ENCODE assay signal across 23 cellular contexts in genomic region chr6:170206317-170206621, GRCh38.
DNase-seq lines count a peak whose midpoint lies in the region; ATAC-seq, FAIRE-seq and TF ChIP-seq lines count a peak whose summit lies in the region.
"Had no signal": no experiment of that assay in that cellular context is flagged by ENCODE, and none has a peak within 500 bp of the region (broad histone marks: within the 10 kb centered on the region; RNA-seq: fewer than 3 reads in every experiment).

No MANE protein-coding gene starts in this region.

- H3K79me2 ChIP-seq in H1 (ENCODE audit: control insufficient read depth in 1 of 2, insufficient read depth in 2 of 2, low read length in 2 of 2), result no peaks in the 10 kb centered on the region
- H3K79me2 ChIP-seq in osteoblast (ENCODE audit: insufficient read depth, low read length), result no peaks in the 10 kb centered on the region

- H4K20me1 ChIP-seq in IMR-90 (ENCODE audit: insufficient read depth, low read length) (no peaks in the 10 kb centered on the region), H1 (replicated peaks in 1 of 2; ENCODE audit: control insufficient read depth in 1 of 2, insufficient read depth in 2 of 2, low read length in 2 of 2) (peaks cover 0 to 5% of the 10 kb centered on the region in 2 experiments), osteoblast (ENCODE audit: insufficient read depth, low read length) (no peaks in the 10 kb centered on the region)
- H4K20me1 ChIP-seq: BLaER1 had no signal

- H3K14ac ChIP-seq in IMR-90 (replicated peaks; ENCODE audit: low read depth, low read length) (no peak overlapping the region), H1 (ENCODE audit: insufficient read length) (no peak overlapping the region)

- H3K79me1 ChIP-seq in IMR-90 (ENCODE audit: low read depth in 1 of 2, low read length in 2 of 2) (no peaks in the 10 kb centered on the region), H1 (ENCODE audit: low read depth, low read length) (no peaks in the 10 kb centered on the region; the same call in 1 of the 2 replicates)

- no peak overlapping the region for H3K4me2 ChIP-seq in IMR-90 (ENCODE audit: low read depth, low read length)
- H3K4me2 ChIP-seq in H1 (ENCODE audit: insufficient read depth in 1 of 2, low read depth in 2 of 2, low read length in 2 of 2), result no peak overlapping the region
- no peak overlapping the region for H3K4me2 ChIP-seq in osteoblast (ENCODE audit: insufficient read depth, low read length)
- H3K4me2 ChIP-seq: BLaER1 had no signal

- H3K4ac ChIP-seq in IMR-90 (ENCODE audit: low read depth, low read length), result no peak overlapping the region
- H3K4ac ChIP-seq in H1 (replicated peaks; ENCODE audit: insufficient read length, low read depth, low read length), result peak overlapping the region; percentile 6

- no peak overlapping the region for H3K9ac ChIP-seq in IMR-90 (ENCODE audit: low read depth, low read length)
- no peak overlapping the region for H3K9ac ChIP-seq in H1 (replicated peaks in 1 of 4; ENCODE audit: extremely low read depth in 1 of 4, low read depth in 3 of 4, low read length in 3 of 4)
- H3K9ac ChIP-seq: BLaER1 had no signal

- H4K91ac ChIP-seq in IMR-90 (ENCODE audit: insufficient read depth, low read depth, low read length), result no peak overlapping the region
- H4K91ac ChIP-seq in H1 (replicated peaks; ENCODE audit: insufficient read length, low read length), result peak overlapping the region; percentile 84

- H4K8ac ChIP-seq in IMR-90 (ENCODE audit: low read depth in 2 of 2, low read length in 2 of 2), result no peak overlapping the region
- no peak overlapping the region for H4K8ac ChIP-seq in H1 (ENCODE audit: extremely low read depth, insufficient read depth, low read length)

- H4K5ac ChIP-seq in IMR-90 (ENCODE audit: low read depth, low read length), result no peak overlapping the region
- H4K5ac ChIP-seq in H1 (ENCODE audit: insufficient read length, low read depth, low read length), result no peak overlapping the region

- no peak overlapping the region for H2BK5ac ChIP-seq in IMR-90 (ENCODE audit: low read depth, low read length, poor library complexity, severe bottlenecking)
- no peak overlapping the region; the same call in 1 of the 2 replicates for H2BK5ac ChIP-seq in H1 (ENCODE audit: low read depth, low read length)

- no peaks in the 10 kb centered on the region for H3K9me3 ChIP-seq in HEK293 (ENCODE audit: control insufficient read depth, insufficient read depth, low read depth, low read length)
- peaks cover 34% of the 10 kb centered on the region for H3K9me3 ChIP-seq in IMR-90 (ENCODE audit: control insufficient read depth, insufficient read depth, low read length)
- peaks cover 0 to 6% of the 10 kb centered on the region in 2 experiments; a peak in 1 of 4 replicates for H3K9me3 ChIP-seq in H1 (ENCODE audit: insufficient read depth in 2 of 2, low read depth in 1 of 2, low read length in 1 of 2)
- no peaks in the 10 kb centered on the region for H3K9me3 ChIP-seq in osteoblast (ENCODE audit: low read depth, low read length)
- H3K9me3 ChIP-seq: tibial artery had no signal

- H3K27me3 ChIP-seq in IMR-90 (ENCODE audit: control insufficient read depth, insufficient read depth, low read length) (no peaks in the 10 kb centered on the region), H1 (replicated peaks in 1 of 4; ENCODE audit: control insufficient read depth in 3 of 4, extremely low read depth in 1 of 4, insufficient read depth in 3 of 4, low read length in 3 of 4) (no peaks in the 10 kb centered on the region; a peak in 1 of 7 replicates), osteoblast (ENCODE audit: insufficient read depth, low read length) (no peaks in the 10 kb centered on the region)
- H3K27me3 ChIP-seq: BLaER1 had no signal

- H3K27ac ChIP-seq in HEK293 (ENCODE audit: extremely low read depth, low read depth, low read length), result no peak overlapping the region
- H3K27ac ChIP-seq in IMR-90 (ENCODE audit: insufficient read depth, low read length), result no peak overlapping the region
- no peak overlapping the region for H3K27ac ChIP-seq in H1 (ENCODE audit: low read depth, low read length)
- no peak overlapping the region for H3K27ac ChIP-seq in osteoblast (ENCODE audit: low read depth, low read length)
- H3K27ac ChIP-seq: BLaER1, tibial artery had no signal

- no peak overlapping the region for H2AK9ac ChIP-seq in IMR-90 (replicated peaks; ENCODE audit: low read depth, low read length, poor library complexity)

- H3K9me1 ChIP-seq in IMR-90 (ENCODE audit: insufficient read depth, low read length), result no peaks in the 10 kb centered on the region

- H3K23me2 ChIP-seq in H1 (ENCODE audit: low read depth, low read length), result no peaks in the 10 kb centered on the region; the same call in 1 of the 2 replicates

- TF ChIP-seq CTCF in HEK293 (tag by site-specific recombination; IDR thresholded peaks at IDR 0.05) (no peak), IMR-90 (conservative IDR thresholded peaks at IDR 0.05; ENCODE audit: low read depth, low read length) (no peak), H1 (IDR thresholded peaks at IDR 0.05; ENCODE audit: control extremely low read depth in 1 of 3, insufficient read depth in 1 of 3, low read depth in 1 of 3, low read length in 3 of 3) (no peak), osteoblast (IDR thresholded peaks at IDR 0.05; ENCODE audit: extremely low read depth, low read depth, low read length) (no peak)

- H3K23ac ChIP-seq in IMR-90 (ENCODE audit: low read depth, low read length), result no peak overlapping the region
- H3K23ac ChIP-seq in H1 (ENCODE audit: insufficient read length), result peak overlapping the region; percentile 86

- CTCF ChIA-PET in HEK293 (lab: Yijun Ruan, JAX) (no interaction called here), IMR-90 (lab: Yijun Ruan, JAX) (no interaction called here), H1 (lab: Charles Lee; ENCODE audit: partially characterized antibody) (interaction anchor here (1.6 kb wide), 1 partner anchor 375 kb away, joined by 5 read pairs; no protein-coding TSS in a partner anchor)

- H3K56ac ChIP-seq in IMR-90 (ENCODE audit: extremely low read depth, insufficient read depth, low read length) (no peak overlapping the region), H1 (replicated peaks; ENCODE audit: insufficient read length, low read depth, low read length) (no peak overlapping the region)

- no peak overlapping the region for H2BK15ac ChIP-seq in IMR-90 (ENCODE audit: low read depth, low read length)
- no peak overlapping the region for H2BK15ac ChIP-seq in H1 (ENCODE audit: low read length)

- no peak for TF ChIP-seq POLR2A in IMR-90 (IDR thresholded peaks at IDR 0.05; ENCODE audit: low read depth, low read length)
- TF ChIP-seq POLR2A in H1 (IDR thresholded peaks at IDR 0.05; ENCODE audit: control extremely low read depth in 1 of 2, low read depth in 2 of 2, low read length in 2 of 2), result no peak

- FAIRE-seq in H1 (lab: Jason Lieb, UNC), result no peak
- FAIRE-seq: astrocyte, endometrium, frontal cortex had no signal

- WGBS in IMR-90 (ENCODE audit: extremely low coverage in 2 of 2, insufficient read length in 1 of 2), 2 experiments, result 80% methylated on average over 1 of the region's 4 CpGs; no CpG with 5 or more reads in 1 of the 2 experiments
- WGBS in H1 (ENCODE audit: extremely low coverage in 1 of 2, insufficient coverage in 1 of 2, insufficient read length in 1 of 2, insufficient replicate concordance in 2 of 2, low coverage in 1 of 2, low lambda C conversion rate in 2 of 2, missing lambda C conversion rate in 1 of 2), 2 experiments, result 92% methylated on average over 4 of the region's 4 CpGs; no CpG with 5 or more reads in 1 of the 2 experiments

- in situ Hi-C loops in IMR-90 (cut with MboI; ENCODE audit: low sequenced_read_pairs), result no loop called here

- ATAC-seq in IMR-90 (ENCODE audit: low read depth) (no peak), HG02642 (IDR thresholded peaks at IDR 0.05; ENCODE audit: poor library complexity, unreplicated experiment) (no peak), GM21526 (IDR thresholded peaks at IDR 0.05; ENCODE audit: low FRiP score, unreplicated experiment) (no peak)
- ATAC-seq: activated naive CD8-positive, alpha-beta T cell treated with anti-CD3 and anti-CD28 coated beads, Interleukin-2, amount 50 U/mL, for 24 hours; HCT116; Panc1; right cardiac atrium had no signal

- TF ChIP-seq EP300 in H1 (IDR thresholded peaks at IDR 0.05; ENCODE audit: borderline replicate concordance in 1 of 2, low read depth in 2 of 2, low read length in 2 of 2), result no peak

- H2BK12ac ChIP-seq in H1 (ENCODE audit: low read depth, low read length), result 0 out of 2 replicates have a peak overlapping the region, but pooled peaks have one; percentile 1

- TF ChIP-seq RAD21 in IMR-90 (IDR thresholded peaks at IDR 0.05; ENCODE audit: low read length) (no peak), H1 (IDR thresholded peaks at IDR 0.05 in 1 of 2, conservative IDR thresholded peaks at IDR 0.05 in 1 of 2; ENCODE audit: low read depth in 2 of 2, low read length in 2 of 2) (no peak)

- no peak for DNase-seq in IMR-90
- DNase-seq in H1 (ENCODE audit: low read depth in 1 of 2, low spot score in 2 of 2), result no peak
- DNase-seq in osteoblast (ENCODE audit: insufficient read length, low spot score, missing footprints), result peak; percentile 52
- no peak for DNase-seq in NCI-H2196 (lab: John Stamatoyannopoulos, UW; ENCODE audit: unreplicated experiment)
- DNase-seq: activated naive CD8-positive, alpha-beta T cell treated with anti-CD3 and anti-CD28 coated beads, Interleukin-2, amount 50 U/mL, for 24 hours; caudate nucleus; DMS 273 treated with DMSO at 0.1 percent for 48 hours; EL; NCI-H1436 treated with DMSO at 0.1 percent for 48 hours; NCI-H748 treated with DMSO at 0.1 percent for 48 hours; right cardiac atrium; SHP77 treated with DMSO at 0.1 percent for 48 hours; T-helper 2 cell had no signal

- intact Hi-C loops in IMR-90 (cut with micrococcal nuclease), result no loop called here

- H3K36me3 ChIP-seq in HEK293 (ENCODE audit: control insufficient read depth in 2 of 2, insufficient read depth in 1 of 2, low read length in 2 of 2) (no peaks in the 10 kb centered on the region), IMR-90 (ENCODE audit: control insufficient read depth, insufficient read depth, low read length) (no peaks in the 10 kb centered on the region), H1 (ENCODE audit: control insufficient read depth in 2 of 4, insufficient read depth in 4 of 4, low read length in 3 of 4) (no peaks in the 10 kb centered on the region), osteoblast (ENCODE audit: insufficient read depth, low read length) (no peaks in the 10 kb centered on the region)
- H3K36me3 ChIP-seq: BLaER1, tibial artery had no signal

- H3K4me1 ChIP-seq in HEK293 (ENCODE audit: control insufficient read depth, insufficient read depth, low read length), result no peaks in the 10 kb centered on the region
- H3K4me1 ChIP-seq in IMR-90 (ENCODE audit: control insufficient read depth, insufficient read depth, low read length), result no peaks in the 10 kb centered on the region
- no peaks in the 10 kb centered on the region for H3K4me1 ChIP-seq in H1 (replicated peaks in 1 of 4; ENCODE audit: control insufficient read depth in 3 of 4, insufficient read depth in 4 of 4, low read length in 3 of 4)
- no peaks in the 10 kb centered on the region for H3K4me1 ChIP-seq in osteoblast (ENCODE audit: insufficient read depth, low read length)
- H3K4me1 ChIP-seq: BLaER1, tibial artery had no signal

- no peak overlapping the region for H2BK120ac ChIP-seq in IMR-90 (ENCODE audit: low read depth, low read length)
- H2BK120ac ChIP-seq in H1 (replicated peaks; ENCODE audit: low read depth, low read length), result no peak overlapping the region

- no TSS peak for BruUV-seq in IMR-90 (replicated peaks; lab: Mats Ljungman, UMichigan)

- peak overlapping the region; percentile 29 for H2AFZ ChIP-seq in IMR-90 (replicated peaks; ENCODE audit: low read length, poor library complexity)
- no peak overlapping the region for H2AFZ ChIP-seq in H1 (ENCODE audit: low read length)
- no peak overlapping the region for H2AFZ ChIP-seq in osteoblast (ENCODE audit: low read length)

- no peak overlapping the region for H2AK5ac ChIP-seq in IMR-90 (ENCODE audit: low read depth, low read length)
- peak overlapping the region; percentile 71 for H2AK5ac ChIP-seq in H1 (ENCODE audit: low read depth, low read length)

- no peak overlapping the region for H3K18ac ChIP-seq in IMR-90 (ENCODE audit: low read depth, low read length)
- no peak overlapping the region for H3K18ac ChIP-seq in H1 (ENCODE audit: extremely low read depth, low read length)

- H2BK20ac ChIP-seq in IMR-90 (ENCODE audit: low read depth, low read length), result no peak overlapping the region
- 0 out of 2 replicates have a peak overlapping the region, but pooled peaks have one; percentile 23 for H2BK20ac ChIP-seq in H1 (ENCODE audit: low read length)

- H3K4me3 ChIP-seq in HEK293 (ENCODE audit: low read depth, low read length) (no peak overlapping the region), IMR-90 (ENCODE audit: insufficient read depth, low read depth, low read length) (no peak overlapping the region), H1 (ENCODE audit: extremely low read depth in 1 of 4, insufficient read depth in 2 of 4, low read depth in 3 of 4, low read length in 4 of 4) (no peak overlapping the region), osteoblast (ENCODE audit: insufficient read depth, low read length) (no peak overlapping the region)
- H3K4me3 ChIP-seq: BLaER1, tibial artery had no signal

- POLR2A ChIA-PET in HEK293 (lab: Yijun Ruan, JAX), result no interaction called here
- POLR2A ChIA-PET in IMR-90 (lab: Charles Lee; ENCODE audit: unreplicated experiment), result no interaction called here
- POLR2A ChIA-PET in H1 (lab: Charles Lee; ENCODE audit: partially characterized antibody), result no interaction called here

- dilution Hi-C loops in IMR-90 (cut with HindIII; ENCODE audit: low sequenced_read_pairs, unreplicated experiment), result no loop called here
